Comparison of ENCODE assay signal across 1 cellular context in the genomic region with DNA sequence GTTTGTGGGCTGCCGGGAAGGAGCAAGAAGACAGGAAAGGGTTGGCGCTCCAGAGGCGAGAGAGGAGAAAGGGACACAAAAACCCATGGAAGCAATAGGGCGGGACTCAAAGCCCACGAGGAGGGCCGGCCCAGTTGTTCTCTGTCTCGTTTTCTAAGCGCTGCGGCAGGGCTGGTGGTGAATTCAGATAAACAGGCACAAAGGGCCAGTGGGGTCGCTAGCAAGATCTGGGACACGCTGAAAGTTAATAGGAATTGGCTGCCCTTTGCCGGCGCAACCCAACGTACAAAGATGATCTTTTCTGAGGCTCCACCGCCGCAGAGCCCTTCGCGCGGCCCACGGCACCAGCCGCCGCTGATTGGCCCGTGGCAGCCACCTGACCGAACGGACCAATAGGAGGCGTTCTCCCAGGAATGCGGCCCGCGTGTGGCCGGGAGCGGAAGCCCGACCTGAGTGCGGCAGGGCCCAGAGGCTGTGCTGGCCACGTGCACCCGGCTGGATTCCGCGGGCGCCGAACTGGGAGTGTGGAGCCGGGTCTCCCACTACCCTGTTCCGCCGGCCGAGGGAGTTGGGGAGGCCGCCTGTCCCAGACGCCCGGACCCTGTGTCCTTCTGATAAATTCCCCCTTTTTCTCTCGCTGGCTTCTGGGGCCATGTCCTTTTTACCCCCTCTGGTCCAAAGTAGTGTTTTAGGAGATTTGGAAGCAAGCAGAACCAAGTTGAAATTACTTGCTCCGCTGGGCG.
TF ChIP-seq lines count a peak whose summit lies in the region.

No MANE protein-coding gene starts in this region.

TF ChIP-seq in K562, 482 proteins besides CTCF, POLR2A, EP300 and RAD21 (continued from another document and continues in another):
- TF ChIP-seq MYC (IDR thresholded peaks at IDR 0.05; ENCODE audit: low read depth, low read length) (peak; percentile 97), MYC (CRISPR knock-in tag; IDR thresholded peaks at IDR 0.05; ENCODE audit: borderline replicate concordance, low read depth) (peak; percentile 88; the same call in 1 of the 2 replicates), ZNF282 (CRISPR knock-in tag; IDR thresholded peaks at IDR 0.05) (peak; percentile 98; the same call in 1 of the 2 replicates), TCF7 (IDR thresholded peaks at IDR 0.05; ENCODE audit: borderline replicate concordance) (no peak), TFAM (CRISPR knock-in tag; conservative IDR thresholded peaks at IDR 0.05) (no peak), TBP (optimal IDR thresholded peaks at IDR 0.05; ENCODE audit: low read depth, low read length) (no peak), ZBTB8A (IDR thresholded peaks at IDR 0.05; ENCODE audit: partially characterized antibody) (no peak), ZNF146 (CRISPR knock-in tag; IDR thresholded peaks at IDR 0.05; ENCODE audit: unreplicated experiment) (peak; percentile 23), ZKSCAN1 (IDR thresholded peaks at IDR 0.05; ENCODE audit: low read depth, low read length) (no peak), MCM3 (IDR thresholded peaks at IDR 0.05) (no peak), SIN3A (IDR thresholded peaks at IDR 0.05; ENCODE audit: borderline replicate concordance in 2 of 2, control insufficient read depth in 1 of 2, low read depth in 2 of 2, low read length in 2 of 2) (no peak), CBX5 (IDR thresholded peaks at IDR 0.05; ENCODE audit: borderline replicate concordance, low read depth) (no peak), JUNB (CRISPR knock-in tag; conservative IDR thresholded peaks at IDR 0.05) (no peak), SNIP1 (IDR thresholded peaks at IDR 0.05; ENCODE audit: low read depth) (peak; percentile 77; the same call in 1 of the 2 replicates), FOXA3 (CRISPR knock-in tag; conservative IDR thresholded peaks at IDR 0.05 in 1 of 2, IDR thresholded peaks at IDR 0.05 in 1 of 2) (peak in 1 of 2 experiments; percentile 96; a peak in 2 of 4 replicates), SRSF9 (IDR thresholded peaks at IDR 0.05; ENCODE audit: borderline replicate concordance, low read depth, low read length) (no peak), FOXJ2 (tag; IDR thresholded peaks at IDR 0.05) (no peak), THRAP3 (IDR thresholded peaks at IDR 0.05; ENCODE audit: borderline replicate concordance) (no peak), PML (IDR thresholded peaks at IDR 0.05; ENCODE audit: low read length) (no peak; the same call in 1 of the 2 replicates), CBFA2T2 (conservative IDR thresholded peaks at IDR 0.05) (peak; percentile 53), FOXM1 (IDR thresholded peaks at IDR 0.05; ENCODE audit: low read depth) (no peak), FOXM1 (CRISPR knock-in tag; IDR thresholded peaks at IDR 0.05; ENCODE audit: low read depth) (peak; percentile 97; the same call in 1 of the 2 replicates), ZFP36 (IDR thresholded peaks at IDR 0.05; ENCODE audit: low read depth, low read length, partially characterized antibody) (no peak), ATF1 (CRISPR knock-in tag; IDR thresholded peaks at IDR 0.05) (no peak), ATF1 (tag; IDR thresholded peaks at IDR 0.05) (peak; percentile 69), ZNF436 (CRISPR knock-in tag; IDR thresholded peaks at IDR 0.05) (no peak), POLR2AphosphoS2 (IDR thresholded peaks at IDR 0.05; ENCODE audit: low read length) (no peak), ZNF274 (IDR thresholded peaks at IDR 0.05; ENCODE audit: borderline replicate concordance, low read depth, low read length) (no peak), GATA2 (CRISPR knock-in tag; IDR thresholded peaks at IDR 0.05) (peak; percentile 41; the same call in 1 of the 2 replicates), LEF1 (IDR thresholded peaks at IDR 0.05) (no peak), XRCC5 (IDR thresholded peaks at IDR 0.05; ENCODE audit: low read depth, low read length) (no peak), CHD1 (IDR thresholded peaks at IDR 0.05; ENCODE audit: low read length) (no peak), BDP1 (IDR thresholded peaks at IDR 0.05; ENCODE audit: insufficient read depth, insufficient read length) (no peak), POLR2B (IDR thresholded peaks at IDR 0.05; ENCODE audit: low read depth, partially characterized antibody) (no peak), ZNF77 (CRISPR knock-in tag; IDR thresholded peaks at IDR 0.05) (no peak), GTF2A2 (tag; IDR thresholded peaks at IDR 0.05) (no peak), ZNF12 (CRISPR knock-in tag; IDR thresholded peaks at IDR 0.05) (peak; percentile 24; the same call in 1 of the 2 replicates), BMI1 (IDR thresholded peaks at IDR 0.05; ENCODE audit: low read length) (no peak), ZBTB7A (IDR thresholded peaks at IDR 0.05; ENCODE audit: borderline replicate concordance, control insufficient read depth, low read depth, low read length) (peak; percentile 29; the same call in 1 of the 2 replicates), ZFPM2 (CRISPR knock-in tag; IDR thresholded peaks at IDR 0.05) (no peak), FOS (IDR thresholded peaks at IDR 0.05; ENCODE audit: extremely low read depth, insufficient read length) (peak; percentile 89), CREB1 (IDR thresholded peaks at IDR 0.05) (no peak), CREB1 (CRISPR knock-in tag; IDR thresholded peaks at IDR 0.05) (peak; percentile 86), PYGO2 (tag; IDR thresholded peaks at IDR 0.05) (no peak), ZNF24 (IDR thresholded peaks at IDR 0.05) (no peak), ZNF134 (CRISPR knock-in tag; conservative IDR thresholded peaks at IDR 0.05) (no peak)
- TF ChIP-seq, protein P1, sequence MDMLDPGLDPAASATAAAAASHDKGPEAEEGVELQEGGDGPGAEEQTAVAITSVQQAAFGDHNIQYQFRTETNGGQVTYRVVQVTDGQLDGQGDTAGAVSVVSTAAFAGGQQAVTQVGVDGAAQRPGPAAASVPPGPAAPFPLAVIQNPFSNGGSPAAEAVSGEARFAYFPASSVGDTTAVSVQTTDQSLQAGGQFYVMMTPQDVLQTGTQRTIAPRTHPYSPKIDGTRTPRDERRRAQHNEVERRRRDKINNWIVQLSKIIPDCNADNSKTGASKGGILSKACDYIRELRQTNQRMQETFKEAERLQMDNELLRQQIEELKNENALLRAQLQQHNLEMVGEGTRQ (CRISPR knock-in tag; IDR thresholded peaks at IDR 0.05), result peak; percentile 99
- TF ChIP-seq, protein P2, sequence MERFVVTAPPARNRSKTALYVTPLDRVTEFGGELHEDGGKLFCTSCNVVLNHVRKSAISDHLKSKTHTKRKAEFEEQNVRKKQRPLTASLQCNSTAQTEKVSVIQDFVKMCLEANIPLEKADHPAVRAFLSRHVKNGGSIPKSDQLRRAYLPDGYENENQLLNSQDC (CRISPR knock-in tag; IDR thresholded peaks at IDR 0.05), result no peak
- TF ChIP-seq, protein P3, sequence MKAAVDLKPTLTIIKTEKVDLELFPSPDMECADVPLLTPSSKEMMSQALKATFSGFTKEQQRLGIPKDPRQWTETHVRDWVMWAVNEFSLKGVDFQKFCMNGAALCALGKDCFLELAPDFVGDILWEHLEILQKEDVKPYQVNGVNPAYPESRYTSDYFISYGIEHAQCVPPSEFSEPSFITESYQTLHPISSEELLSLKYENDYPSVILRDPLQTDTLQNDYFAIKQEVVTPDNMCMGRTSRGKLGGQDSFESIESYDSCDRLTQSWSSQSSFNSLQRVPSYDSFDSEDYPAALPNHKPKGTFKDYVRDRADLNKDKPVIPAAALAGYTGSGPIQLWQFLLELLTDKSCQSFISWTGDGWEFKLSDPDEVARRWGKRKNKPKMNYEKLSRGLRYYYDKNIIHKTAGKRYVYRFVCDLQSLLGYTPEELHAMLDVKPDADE (conservative IDR thresholded peaks at IDR 0.05; ENCODE audit: control insufficient read depth, low read depth, low read length), result no peak
- TF ChIP-seq, protein P4, sequence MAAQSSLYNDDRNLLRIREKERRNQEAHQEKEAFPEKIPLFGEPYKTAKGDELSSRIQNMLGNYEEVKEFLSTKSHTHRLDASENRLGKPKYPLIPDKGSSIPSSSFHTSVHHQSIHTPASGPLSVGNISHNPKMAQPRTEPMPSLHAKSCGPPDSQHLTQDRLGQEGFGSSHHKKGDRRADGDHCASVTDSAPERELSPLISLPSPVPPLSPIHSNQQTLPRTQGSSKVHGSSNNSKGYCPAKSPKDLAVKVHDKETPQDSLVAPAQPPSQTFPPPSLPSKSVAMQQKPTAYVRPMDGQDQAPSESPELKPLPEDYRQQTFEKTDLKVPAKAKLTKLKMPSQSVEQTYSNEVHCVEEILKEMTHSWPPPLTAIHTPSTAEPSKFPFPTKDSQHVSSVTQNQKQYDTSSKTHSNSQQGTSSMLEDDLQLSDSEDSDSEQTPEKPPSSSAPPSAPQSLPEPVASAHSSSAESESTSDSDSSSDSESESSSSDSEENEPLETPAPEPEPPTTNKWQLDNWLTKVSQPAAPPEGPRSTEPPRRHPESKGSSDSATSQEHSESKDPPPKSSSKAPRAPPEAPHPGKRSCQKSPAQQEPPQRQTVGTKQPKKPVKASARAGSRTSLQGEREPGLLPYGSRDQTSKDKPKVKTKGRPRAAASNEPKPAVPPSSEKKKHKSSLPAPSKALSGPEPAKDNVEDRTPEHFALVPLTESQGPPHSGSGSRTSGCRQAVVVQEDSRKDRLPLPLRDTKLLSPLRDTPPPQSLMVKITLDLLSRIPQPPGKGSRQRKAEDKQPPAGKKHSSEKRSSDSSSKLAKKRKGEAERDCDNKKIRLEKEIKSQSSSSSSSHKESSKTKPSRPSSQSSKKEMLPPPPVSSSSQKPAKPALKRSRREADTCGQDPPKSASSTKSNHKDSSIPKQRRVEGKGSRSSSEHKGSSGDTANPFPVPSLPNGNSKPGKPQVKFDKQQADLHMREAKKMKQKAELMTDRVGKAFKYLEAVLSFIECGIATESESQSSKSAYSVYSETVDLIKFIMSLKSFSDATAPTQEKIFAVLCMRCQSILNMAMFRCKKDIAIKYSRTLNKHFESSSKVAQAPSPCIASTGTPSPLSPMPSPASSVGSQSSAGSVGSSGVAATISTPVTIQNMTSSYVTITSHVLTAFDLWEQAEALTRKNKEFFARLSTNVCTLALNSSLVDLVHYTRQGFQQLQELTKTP (IDR thresholded peaks at IDR 0.05; ENCODE audit: low read depth in 1 of 2, partially characterized antibody in 2 of 2), result no peak
- TF ChIP-seq, protein P5, sequence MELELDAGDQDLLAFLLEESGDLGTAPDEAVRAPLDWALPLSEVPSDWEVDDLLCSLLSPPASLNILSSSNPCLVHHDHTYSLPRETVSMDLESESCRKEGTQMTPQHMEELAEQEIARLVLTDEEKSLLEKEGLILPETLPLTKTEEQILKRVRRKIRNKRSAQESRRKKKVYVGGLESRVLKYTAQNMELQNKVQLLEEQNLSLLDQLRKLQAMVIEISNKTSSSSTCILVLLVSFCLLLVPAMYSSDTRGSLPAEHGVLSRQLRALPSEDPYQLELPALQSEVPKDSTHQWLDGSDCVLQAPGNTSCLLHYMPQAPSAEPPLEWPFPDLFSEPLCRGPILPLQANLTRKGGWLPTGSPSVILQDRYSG (tag; conservative IDR thresholded peaks at IDR 0.05; ENCODE audit: low read depth), result peak; percentile 73; the same call in 1 of the 2 replicates
- TF ChIP-seq, protein P6, sequence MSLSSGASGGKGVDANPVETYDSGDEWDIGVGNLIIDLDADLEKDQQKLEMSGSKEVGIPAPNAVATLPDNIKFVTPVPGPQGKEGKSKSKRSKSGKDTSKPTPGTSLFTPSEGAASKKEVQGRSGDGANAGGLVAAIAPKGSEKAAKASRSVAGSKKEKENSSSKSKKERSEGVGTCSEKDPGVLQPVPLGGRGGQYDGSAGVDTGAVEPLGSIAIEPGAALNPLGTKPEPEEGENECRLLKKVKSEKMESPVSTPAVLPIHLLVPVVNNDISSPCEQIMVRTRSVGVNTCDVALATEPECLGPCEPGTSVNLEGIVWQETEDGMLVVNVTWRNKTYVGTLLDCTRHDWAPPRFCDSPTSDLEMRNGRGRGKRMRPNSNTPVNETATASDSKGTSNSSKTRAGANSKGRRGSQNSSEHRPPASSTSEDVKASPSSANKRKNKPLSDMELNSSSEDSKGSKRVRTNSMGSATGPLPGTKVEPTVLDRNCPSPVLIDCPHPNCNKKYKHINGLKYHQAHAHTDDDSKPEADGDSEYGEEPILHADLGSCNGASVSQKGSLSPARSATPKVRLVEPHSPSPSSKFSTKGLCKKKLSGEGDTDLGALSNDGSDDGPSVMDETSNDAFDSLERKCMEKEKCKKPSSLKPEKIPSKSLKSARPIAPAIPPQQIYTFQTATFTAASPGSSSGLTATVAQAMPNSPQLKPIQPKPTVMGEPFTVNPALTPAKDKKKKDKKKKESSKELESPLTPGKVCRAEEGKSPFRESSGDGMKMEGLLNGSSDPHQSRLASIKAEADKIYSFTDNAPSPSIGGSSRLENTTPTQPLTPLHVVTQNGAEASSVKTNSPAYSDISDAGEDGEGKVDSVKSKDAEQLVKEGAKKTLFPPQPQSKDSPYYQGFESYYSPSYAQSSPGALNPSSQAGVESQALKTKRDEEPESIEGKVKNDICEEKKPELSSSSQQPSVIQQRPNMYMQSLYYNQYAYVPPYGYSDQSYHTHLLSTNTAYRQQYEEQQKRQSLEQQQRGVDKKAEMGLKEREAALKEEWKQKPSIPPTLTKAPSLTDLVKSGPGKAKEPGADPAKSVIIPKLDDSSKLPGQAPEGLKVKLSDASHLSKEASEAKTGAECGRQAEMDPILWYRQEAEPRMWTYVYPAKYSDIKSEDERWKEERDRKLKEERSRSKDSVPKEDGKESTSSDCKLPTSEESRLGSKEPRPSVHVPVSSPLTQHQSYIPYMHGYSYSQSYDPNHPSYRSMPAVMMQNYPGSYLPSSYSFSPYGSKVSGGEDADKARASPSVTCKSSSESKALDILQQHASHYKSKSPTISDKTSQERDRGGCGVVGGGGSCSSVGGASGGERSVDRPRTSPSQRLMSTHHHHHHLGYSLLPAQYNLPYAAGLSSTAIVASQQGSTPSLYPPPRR (CRISPR knock-in tag; IDR thresholded peaks at IDR 0.05; ENCODE audit: borderline replicate concordance), result peak; percentile 98
- TF ChIP-seq, protein P7, sequence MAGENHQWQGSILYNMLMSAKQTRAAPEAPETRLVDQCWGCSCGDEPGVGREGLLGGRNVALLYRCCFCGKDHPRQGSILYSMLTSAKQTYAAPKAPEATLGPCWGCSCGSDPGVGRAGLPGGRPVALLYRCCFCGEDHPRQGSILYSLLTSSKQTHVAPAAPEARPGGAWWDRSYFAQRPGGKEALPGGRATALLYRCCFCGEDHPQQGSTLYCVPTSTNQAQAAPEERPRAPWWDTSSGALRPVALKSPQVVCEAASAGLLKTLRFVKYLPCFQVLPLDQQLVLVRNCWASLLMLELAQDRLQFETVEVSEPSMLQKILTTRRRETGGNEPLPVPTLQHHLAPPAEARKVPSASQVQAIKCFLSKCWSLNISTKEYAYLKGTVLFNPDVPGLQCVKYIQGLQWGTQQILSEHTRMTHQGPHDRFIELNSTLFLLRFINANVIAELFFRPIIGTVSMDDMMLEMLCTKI (IDR thresholded peaks at IDR 0.05; ENCODE audit: partially characterized antibody), result no peak
- TF ChIP-seq, protein P8, sequence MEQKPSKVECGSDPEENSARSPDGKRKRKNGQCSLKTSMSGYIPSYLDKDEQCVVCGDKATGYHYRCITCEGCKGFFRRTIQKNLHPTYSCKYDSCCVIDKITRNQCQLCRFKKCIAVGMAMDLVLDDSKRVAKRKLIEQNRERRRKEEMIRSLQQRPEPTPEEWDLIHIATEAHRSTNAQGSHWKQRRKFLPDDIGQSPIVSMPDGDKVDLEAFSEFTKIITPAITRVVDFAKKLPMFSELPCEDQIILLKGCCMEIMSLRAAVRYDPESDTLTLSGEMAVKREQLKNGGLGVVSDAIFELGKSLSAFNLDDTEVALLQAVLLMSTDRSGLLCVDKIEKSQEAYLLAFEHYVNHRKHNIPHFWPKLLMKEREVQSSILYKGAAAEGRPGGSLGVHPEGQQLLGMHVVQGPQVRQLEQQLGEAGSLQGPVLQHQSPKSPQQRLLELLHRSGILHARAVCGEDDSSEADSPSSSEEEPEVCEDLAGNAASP (IDR thresholded peaks at IDR 0.05), result no peak
